8 cellular contexts compared by ENCODE assay signal in genomic region chr7:100545636-100546128, GRCh38. TPM values are rescaled to one million over a fixed set of nuclear protein-coding genes. Genes with fewer than 3 reads are reported as not detected.
DNase-seq lines count a peak whose midpoint lies in the region; ATAC-seq, FAIRE-seq and TF ChIP-seq lines count a peak whose summit lies in the region.

No MANE protein-coding gene starts in this region.

- DNase-seq in CD1c-positive myeloid dendritic cell (ENCODE audit: extremely low spot score) (peak; percentile 66), HPDE6-E6E7 (ENCODE audit: extremely low spot score) (peak; percentile 90), nephron progenitor cell (no peak), urothelium cell line (ENCODE audit: low spot score) (peak; percentile 97), SKM-1 (lab: John Stamatoyannopoulos, UW; ENCODE audit: unreplicated experiment) (no peak)
- DNase-seq in activated CD4-positive, alpha-beta memory T cell treated with anti-CD3 and anti-CD28 coated beads for 36 hours: peak; percentile 85

- no peaks in the 10 kb centered on the region for H3K9me3 Mint-ChIP-seq in activated CD4-positive, alpha-beta memory T cell treated with anti-CD3 and anti-CD28 coated beads for 36 hours
- H3K9me3 Mint-ChIP-seq in nephron progenitor cell: no peaks in the 10 kb centered on the region

- FAIRE-seq in urothelium cell line (lab: Jason Lieb, UNC): peak; percentile 91

- CTCF ChIA-PET in activated CD4-positive, alpha-beta memory T cell treated with anti-CD3 and anti-CD28 coated beads for 36 hours (lab: Charles Lee): interaction anchor here (1.0 to 11.7 kb wide), 7 partner anchors 12 to 647 kb away, joined by 3 to 132 read pairs (median 6); partner anchors contain the start of gene POP7

- ATAC-seq in GM18907 (IDR thresholded peaks at IDR 0.05; ENCODE audit: unreplicated experiment) (peak; percentile 48), esophagus mucosa (peak; percentile 91)

- POLR2A ChIA-PET in activated CD4-positive, alpha-beta memory T cell treated with anti-CD3 and anti-CD28 coated beads for 36 hours (lab: Charles Lee): interaction anchor here (0.7 to 1.8 kb wide), 8 partner anchors 13 to 149 kb away, joined by 3 to 8 read pairs (median 5); partner anchors contain the start of genes FBXO24, LRCH4, MEPCE and ZCWPW1

- TF ChIP-seq CTCF in nephron progenitor cell (IDR thresholded peaks at IDR 0.05): no peak

- H3K27me3 Mint-ChIP-seq in activated CD4-positive, alpha-beta memory T cell treated with anti-CD3 and anti-CD28 coated beads for 36 hours: no peaks in the 10 kb centered on the region
- H3K27me3 Mint-ChIP-seq in nephron progenitor cell (ENCODE audit: low read depth, poor library complexity): peaks cover 21% of the 10 kb centered on the region

- peak overlapping the region; percentile 98 for H3K27ac Mint-ChIP-seq in activated CD4-positive, alpha-beta memory T cell treated with anti-CD3 and anti-CD28 coated beads for 36 hours
- H3K27ac Mint-ChIP-seq in nephron progenitor cell: peak overlapping the region; percentile 70

- H3K4me1 Mint-ChIP-seq in activated CD4-positive, alpha-beta memory T cell treated with anti-CD3 and anti-CD28 coated beads for 36 hours (ENCODE audit: low read depth): peaks cover 94% of the 10 kb centered on the region
- H3K4me1 Mint-ChIP-seq in nephron progenitor cell: peaks cover 70% of the 10 kb centered on the region

- peaks cover 22% of the 10 kb centered on the region for H3K36me3 Mint-ChIP-seq in activated CD4-positive, alpha-beta memory T cell treated with anti-CD3 and anti-CD28 coated beads for 36 hours
- peaks cover 10% of the 10 kb centered on the region for H3K36me3 Mint-ChIP-seq in nephron progenitor cell (ENCODE audit: low read depth)

- H3K4me3 Mint-ChIP-seq in activated CD4-positive, alpha-beta memory T cell treated with anti-CD3 and anti-CD28 coated beads for 36 hours: peak overlapping the region; percentile 72
- no peak overlapping the region for H3K4me3 Mint-ChIP-seq in nephron progenitor cell

- intact Hi-C loops in activated CD4-positive, alpha-beta memory T cell treated with anti-CD3 and anti-CD28 coated beads for 36 hours (cut with micrococcal nuclease): loop anchor here (1.0 to 2.0 kb wide), 6 partner anchors 14 to 1165 kb away; partner anchors contain the start of genes MEPCE and TSC22D4

RNA-seq across cellular contexts. Expression of gene AGFG2, which starts 6.7 kb away (rescaled TPM):
- total RNA-seq in activated CD4-positive, alpha-beta memory T cell treated with anti-CD3 and anti-CD28 coated beads for 36 hours: 10 to 100 TPM; 60.9 to 62.5 TPM
- total RNA-seq in esophagus mucosa: 19.5 TPM

RNA-seq across cellular contexts. Expression of gene SAP25, which starts 28.0 kb away (rescaled TPM):
- total RNA-seq in activated CD4-positive, alpha-beta memory T cell treated with anti-CD3 and anti-CD28 coated beads for 36 hours: 10 to 100 TPM in 1 of 2 experiments, 1 to 10 TPM in 1; 9.9 to 11.4 TPM
- 0.32 TPM for total RNA-seq in esophagus mucosa

RNA-seq across cellular contexts. Expression of gene LRCH4, which starts 40.2 kb away (rescaled TPM):
- 10 to 100 TPM; 93.4 to 97.7 TPM for total RNA-seq in activated CD4-positive, alpha-beta memory T cell treated with anti-CD3 and anti-CD28 coated beads for 36 hours
- 19.3 TPM for total RNA-seq in esophagus mucosa

RNA-seq across cellular contexts. Expression of gene FBXO24, which starts 40.4 kb away (rescaled TPM):
- 1 to 10 TPM; 2.2 to 2.6 TPM for total RNA-seq in activated CD4-positive, alpha-beta memory T cell treated with anti-CD3 and anti-CD28 coated beads for 36 hours
- total RNA-seq in esophagus mucosa: 0.32 TPM

RNA-seq across cellular contexts. Expression of gene PCOLCE, which starts 56.5 kb away (rescaled TPM):
- 10 to 100 TPM in 1 of 2 experiments, 1 to 10 TPM in 1; 9.2 to 11.0 TPM for total RNA-seq in activated CD4-positive, alpha-beta memory T cell treated with anti-CD3 and anti-CD28 coated beads for 36 hours
- total RNA-seq in esophagus mucosa: 5.2 TPM

Comparison
In these comparisons a context has a peak if more than half of its experiments do, and no peak if none do; other contexts are left out.
1. DNase-seq: peak in CD1c-positive myeloid dendritic cell (single experiment), HPDE6-E6E7 (single experiment), activated CD4-positive, alpha-beta memory T cell treated with anti-CD3 and anti-CD28 coated beads for 36 hours (single experiment) and urothelium cell line (single experiment); none in nephron progenitor cell (single experiment) and SKM-1 (single experiment).